Comparison of ENCODE assay signal across 8 cellular contexts in genomic region chr16:12089492-12090161, GRCh38.
A peak's percentile ranks its signal among the peaks of the same experiment; 100 is the strongest.
DNase-seq lines count a peak whose midpoint lies in the region; ATAC-seq and TF ChIP-seq lines count a peak whose summit lies in the region.

No MANE protein-coding gene starts in this region.

- H3K27ac Mint-ChIP-seq in activated T-helper 2 cell treated with anti-CD3 and anti-CD28 coated beads, Interferon-gamma antibody, Interleukin-2, Interleukin-4, amounts not matched to agents 10 μg/mL and 5 μg/mL and 100 μg/mL, durations not matched to agents 14 hours and 24 hours and 36 hours = peak overlapping the region; percentile 66

- no peak overlapping the region for H3K27ac ChIP-seq in HUES64 (ENCODE audit: low read depth, low read length)
- H3K27ac ChIP-seq in psoas muscle = no peak overlapping the region

- H3K4me1 Mint-ChIP-seq in activated T-helper 2 cell treated with anti-CD3 and anti-CD28 coated beads, Interferon-gamma antibody, Interleukin-2, Interleukin-4, amounts not matched to agents 10 μg/mL and 5 μg/mL and 100 μg/mL, durations not matched to agents 14 hours and 24 hours and 36 hours (ENCODE audit: low read depth) = peaks cover 16% of the 10 kb centered on the region

- no peaks in the 10 kb centered on the region for H3K27me3 Mint-ChIP-seq in activated T-helper 2 cell treated with anti-CD3 and anti-CD28 coated beads, Interferon-gamma antibody, Interleukin-2, Interleukin-4, amounts not matched to agents 10 μg/mL and 5 μg/mL and 100 μg/mL, durations not matched to agents 14 hours and 24 hours and 36 hours (ENCODE audit: low read depth)

- ATAC-seq in psoas muscle = peak in 3 of 4 donors; percentile 42 to 56 (median 53)
- ATAC-seq in HG03159 (IDR thresholded peaks at IDR 0.05; ENCODE audit: unreplicated experiment) = no peak
- ATAC-seq in HG02763 (IDR thresholded peaks at IDR 0.05; ENCODE audit: unreplicated experiment) = no peak
- ATAC-seq in HG02885 (IDR thresholded peaks at IDR 0.05; ENCODE audit: poor library complexity, unreplicated experiment) = no peak

- DNase-seq in GM19240 (ENCODE audit: insufficient read length, low spot score) (peak; percentile 23), cardiac septum (ENCODE audit: low spot score) (peak; percentile 73), psoas muscle (peak in 1 of 2 donors; percentile 34)
- no peak for DNase-seq in activated T-helper 2 cell treated with anti-CD3 and anti-CD28 coated beads, Interferon-gamma antibody, Interleukin-2, Interleukin-4, amounts not matched to agents 10 μg/mL and 5 μg/mL and 100 μg/mL, durations not matched to agents 14 hours and 24 hours and 36 hours (ENCODE audit: low spot score)

- intact Hi-C loops in activated T-helper 2 cell treated with anti-CD3 and anti-CD28 coated beads, Interferon-gamma antibody, Interleukin-2, Interleukin-4, amounts not matched to agents 10 μg/mL and 5 μg/mL and 100 μg/mL, durations not matched to agents 14 hours and 24 hours and 36 hours (cut with micrococcal nuclease) = loop anchor here (10.0 kb wide), 1 partner anchor 1365 kb away; no protein-coding TSS in a partner anchor
- intact Hi-C loops in cardiac septum (cut with DNase I) (loop anchor here (10.0 kb wide), 2 partner anchors 165 to 725 kb away; no protein-coding TSS in a partner anchor), psoas muscle (cut with DNase I) (loop anchor here (10.0 kb wide), 3 partner anchors 175 to 725 kb away; no protein-coding TSS in a partner anchor)

- H3K36me3 Mint-ChIP-seq in activated T-helper 2 cell treated with anti-CD3 and anti-CD28 coated beads, Interferon-gamma antibody, Interleukin-2, Interleukin-4, amounts not matched to agents 10 μg/mL and 5 μg/mL and 100 μg/mL, durations not matched to agents 14 hours and 24 hours and 36 hours (ENCODE audit: low read depth) = no peaks in the 10 kb centered on the region

- TF ChIP-seq CTCF in psoas muscle (IDR thresholded peaks at IDR 0.05) = no peak

- peak overlapping the region; percentile 13 for H3K4me3 Mint-ChIP-seq in activated T-helper 2 cell treated with anti-CD3 and anti-CD28 coated beads, Interferon-gamma antibody, Interleukin-2, Interleukin-4, amounts not matched to agents 10 μg/mL and 5 μg/mL and 100 μg/mL, durations not matched to agents 14 hours and 24 hours and 36 hours (ENCODE audit: low read depth)

- H3K4me3 ChIP-seq in HUES64 (ENCODE audit: low read length) (peak overlapping the region; percentile 58), psoas muscle (peak overlapping the region; percentile 22)

- no peaks in the 10 kb centered on the region for H3K9me3 ChIP-seq in HUES64 (ENCODE audit: insufficient read depth, low read depth, low read length)
- no peaks in the 10 kb centered on the region for H3K9me3 ChIP-seq in psoas muscle

- no peaks in the 10 kb centered on the region for H3K9me3 Mint-ChIP-seq in activated T-helper 2 cell treated with anti-CD3 and anti-CD28 coated beads, Interferon-gamma antibody, Interleukin-2, Interleukin-4, amounts not matched to agents 10 μg/mL and 5 μg/mL and 100 μg/mL, durations not matched to agents 14 hours and 24 hours and 36 hours

- peak overlapping the region; percentile 30; the same call in 1 of the 2 replicates for H3K9ac ChIP-seq in HUES64 (ENCODE audit: low read depth, low read length)

- H3K36me3 ChIP-seq in HUES64 (ENCODE audit: insufficient read depth, low read length) (no peaks in the 10 kb centered on the region), psoas muscle (ENCODE audit: insufficient read depth in 1 of 2, low read depth in 1 of 2) (no peaks in the 10 kb centered on the region)

- 6% methylated on average over 24 of the region's 24 CpGs for WGBS in HUES64
- WGBS in psoas muscle, 3 donors = 58 to 65% (median 65%) methylated on average over 24 of the region's 24 CpGs

- H3K27me3 ChIP-seq in HUES64 (ENCODE audit: insufficient read depth, low read length) (peaks cover 53% of the 10 kb centered on the region), psoas muscle (ENCODE audit: insufficient read depth in 3 of 3, low read length in 2 of 3) (no peaks in the 10 kb centered on the region)

- H3K4me1 ChIP-seq in HUES64 (ENCODE audit: insufficient read depth, low read length) (peaks cover 11% of the 10 kb centered on the region), psoas muscle (peaks cover 5% of the 10 kb centered on the region)

Comparison
In these comparisons a context has a peak if more than half of its experiments do, and no peak if none do; other contexts are left out.
1. ATAC-seq: peak in psoas muscle (3 of 4); none in HG03159 (single experiment), HG02763 (single experiment) and HG02885 (single experiment).